8 cellular contexts compared by ENCODE assay signal in genomic region chr5:180785794-180786221, GRCh38. TPM values are rescaled to one million over a fixed set of nuclear protein-coding genes. Genes with fewer than 3 reads are reported as not detected.
DNase-seq lines count a peak whose midpoint lies in the region; ATAC-seq and TF ChIP-seq lines count a peak whose summit lies in the region.

No MANE protein-coding gene starts in this region.

- peak overlapping the region; percentile 90 for H3K27ac Mint-ChIP-seq in stimulated activated effector memory CD8-positive, alpha-beta T cell treated with anti-CD3 and anti-CD28 coated beads, Interleukin-12 subunit alpha, Interleukin-12 subunit beta, amount 100 ng/mL, for 72 hours

- H3K4me3 Mint-ChIP-seq in stimulated activated effector memory CD8-positive, alpha-beta T cell treated with anti-CD3 and anti-CD28 coated beads, Interleukin-12 subunit alpha, Interleukin-12 subunit beta, amount 100 ng/mL, for 72 hours, result no peak overlapping the region

- H3K36me3 Mint-ChIP-seq in stimulated activated effector memory CD8-positive, alpha-beta T cell treated with anti-CD3 and anti-CD28 coated beads, Interleukin-12 subunit alpha, Interleukin-12 subunit beta, amount 100 ng/mL, for 72 hours, result peaks cover 63% of the 10 kb centered on the region

- peaks cover 57% of the 10 kb centered on the region for H3K4me1 Mint-ChIP-seq in stimulated activated effector memory CD8-positive, alpha-beta T cell treated with anti-CD3 and anti-CD28 coated beads, Interleukin-12 subunit alpha, Interleukin-12 subunit beta, amount 100 ng/mL, for 72 hours

- no peak for TF ChIP-seq CTCF in ascending aorta (IDR thresholded peaks at IDR 0.05)

- no peak for ATAC-seq in stimulated activated effector memory CD8-positive, alpha-beta T cell treated with anti-CD3 and anti-CD28 coated beads, Interleukin-12 subunit alpha, Interleukin-12 subunit beta, amount 100 ng/mL, for 72 hours

- H3K27ac ChIP-seq in ascending aorta, result peak overlapping the region; percentile 84 to 88

- peaks cover 27 to 28% of the 10 kb centered on the region in 2 donors for H3K36me3 ChIP-seq in ascending aorta

- intact Hi-C loops in ascending aorta (cut with DNase I), result loop anchor here (1.0 to 5.0 kb wide), 4 partner anchors 13 to 386 kb away; partner anchors contain the start of gene ZFP62

- no peaks in the 10 kb centered on the region for H3K9me3 ChIP-seq in ascending aorta

- no peaks in the 10 kb centered on the region for H3K27me3 ChIP-seq in ascending aorta

- peak overlapping the region; percentile 7 to 43 for H3K4me3 ChIP-seq in ascending aorta

- peak; percentile 31 for DNase-seq in HS-27A (ENCODE audit: low read depth)
- DNase-seq in ascending aorta (ENCODE audit: low spot score in 2 of 2), result no peak
- DNase-seq in iPS-NIHi11 (ENCODE audit: low spot score), result peak; percentile 84
- DNase-seq in stimulated activated effector memory CD8-positive, alpha-beta T cell treated with anti-CD3 and anti-CD28 coated beads, Interleukin-12 subunit alpha, Interleukin-12 subunit beta, amount 100 ng/mL, for 72 hours (ENCODE audit: low spot score in 2 of 2), result no peak
- no peak for DNase-seq in cerebellar cortex (ENCODE audit: low spot score)
- DNase-seq in NCI-H128 (lab: John Stamatoyannopoulos, UW; ENCODE audit: unreplicated experiment), result no peak
- no peak for DNase-seq in activated gamma-delta T cell treated with Interleukin-2 at 50 U/mL for 16 hours
- no peak for DNase-seq in COR-L47 (lab: John Stamatoyannopoulos, UW)

- no peaks in the 10 kb centered on the region for H3K9me3 Mint-ChIP-seq in stimulated activated effector memory CD8-positive, alpha-beta T cell treated with anti-CD3 and anti-CD28 coated beads, Interleukin-12 subunit alpha, Interleukin-12 subunit beta, amount 100 ng/mL, for 72 hours

- H3K4me1 ChIP-seq in ascending aorta, result peaks cover 18 to 30% of the 10 kb centered on the region in 2 donors

RNA-seq across cellular contexts. Expression of gene MGAT1, which starts 16.8 kb away (rescaled TPM):
- 257 TPM for total RNA-seq in ascending aorta

RNA-seq across cellular contexts. Expression of gene OR2Y1, which starts 46.0 kb away (rescaled TPM):
- total RNA-seq in ascending aorta, result not detected

Comparison
In these comparisons a context has a peak if more than half of its experiments do, and no peak if none do; other contexts are left out.
1. DNase-seq: peak in HS-27A (single experiment) and iPS-NIHi11 (single experiment); none in ascending aorta (0 of 2), stimulated activated effector memory CD8-positive, alpha-beta T cell treated with anti-CD3 and anti-CD28 coated beads, Interleukin-12 subunit alpha, Interleukin-12 subunit beta, amount 100 ng/mL, for 72 hours (0 of 2), cerebellar cortex (single experiment), NCI-H128 (single experiment), activated gamma-delta T cell treated with Interleukin-2 at 50 U/mL for 16 hours (single experiment) and COR-L47 (single experiment).